27 cellular contexts compared by ENCODE assay signal in the genomic region with DNA sequence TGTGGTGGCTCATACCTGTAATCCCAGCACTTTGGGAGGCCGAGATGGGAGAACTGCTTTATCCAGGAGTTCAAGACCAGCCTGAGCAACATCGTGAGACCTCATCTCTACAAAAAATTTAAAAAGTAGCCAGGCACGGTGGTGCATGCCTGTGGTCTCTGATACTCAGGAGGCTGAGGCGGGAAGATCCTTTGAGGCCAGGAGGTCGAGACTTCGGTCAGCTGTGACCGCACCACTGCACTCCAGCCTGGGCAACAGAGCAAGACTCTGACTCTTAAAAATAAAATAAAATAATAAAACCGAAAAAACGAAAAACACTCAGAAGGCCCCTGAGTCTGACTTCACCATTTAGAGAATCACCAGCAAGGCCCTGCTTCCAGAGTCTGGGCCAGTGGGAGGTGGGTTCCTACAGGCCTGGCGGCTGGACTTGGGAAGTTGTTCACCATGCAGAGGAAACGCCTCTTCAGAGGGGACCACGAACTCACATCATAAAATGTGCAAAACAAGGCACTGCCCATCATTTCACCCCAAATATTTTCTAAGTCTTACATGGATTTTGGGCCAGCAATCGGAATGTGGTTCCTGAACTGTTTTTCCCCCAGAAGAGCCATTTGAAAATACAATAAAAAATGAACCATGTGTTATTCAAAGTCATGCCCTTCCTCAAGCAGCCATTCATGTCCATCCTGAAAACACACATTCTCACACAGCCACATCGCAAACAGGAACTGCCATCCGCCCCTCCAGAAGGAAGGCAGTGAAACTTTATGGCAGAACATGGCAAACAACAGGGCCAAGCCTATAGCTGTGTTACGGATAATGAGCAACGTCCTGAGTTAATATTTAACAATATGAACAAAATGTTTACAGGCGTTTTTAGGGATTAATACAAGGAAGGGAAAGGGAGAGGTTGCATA. TPM values are rescaled to one million over a fixed set of nuclear protein-coding genes. Genes with fewer than 3 reads are reported as not detected.
DNase-seq lines count a peak whose midpoint lies in the region; ATAC-seq and TF ChIP-seq lines count a peak whose summit lies in the region.
"Had no signal": no experiment of that assay in that cellular context is flagged by ENCODE, and none has a peak within 500 bp of the region (broad histone marks: within the 10 kb centered on the region; RNA-seq: fewer than 3 reads in every experiment).

No MANE protein-coding gene starts in this region.

- H3K9me3 ChIP-seq in HEK293 (ENCODE audit: control insufficient read depth, insufficient read depth, low read depth, low read length) (no peaks in the 10 kb centered on the region), right lobe of liver (no peaks in the 10 kb centered on the region)
- H3K9me3 ChIP-seq: esophagus muscularis mucosa, HAP-1, lower lobe of right lung, right atrium auricular region, SJSA1 had no signal

- H3K36me3 Mint-ChIP-seq in brain = peaks cover 18% of the 10 kb centered on the region

- CTCF ChIA-PET in HEK293 (lab: Yijun Ruan, JAX) = interaction anchor here (0.6 to 1.8 kb wide), 2 partner anchors 12 to 62 kb away, joined by 3 to 6 read pairs; no protein-coding TSS in a partner anchor

- H3K36me3 ChIP-seq in HEK293 (ENCODE audit: control insufficient read depth in 2 of 2, insufficient read depth in 1 of 2, low read length in 2 of 2) (no peaks in the 10 kb centered on the region), right lobe of liver (no peaks in the 10 kb centered on the region)
- H3K36me3 ChIP-seq: esophagus muscularis mucosa, HAP-1, lower lobe of right lung, right atrium auricular region, SJSA1 had no signal

- H3K4me3 ChIP-seq in HEK293 (ENCODE audit: low read depth, low read length) = no peak overlapping the region
- H3K4me3 ChIP-seq in right lobe of liver = no peak overlapping the region
- H3K4me3 ChIP-seq: esophagus muscularis mucosa, HAP-1, lower lobe of right lung, right atrium auricular region, SJSA1 had no signal

- H3K9me3 Mint-ChIP-seq in brain = no peaks in the 10 kb centered on the region
- H3K9me3 Mint-ChIP-seq: activated T-cell treated with anti-CD3 and anti-CD28 coated beads, Interleukin-2, amount 50 U/mL, for 72 hours; CD4-positive, CD25-positive, alpha-beta regulatory T cell; central memory CD8-positive, alpha-beta T cell had no signal

- H3K4me3 Mint-ChIP-seq in brain = no peak overlapping the region
- H3K4me3 Mint-ChIP-seq: activated T-cell treated with anti-CD3 and anti-CD28 coated beads, Interleukin-2, amount 50 U/mL, for 72 hours; CD4-positive, CD25-positive, alpha-beta regulatory T cell; central memory CD8-positive, alpha-beta T cell had no signal

- WGBS in right lobe of liver (ENCODE audit: insufficient coverage, low coverage, low lambda C conversion rate, missing lambda C conversion rate) = 74% methylated on average over 14 of the region's 18 CpGs

- H3K27ac ChIP-seq in HEK293 (ENCODE audit: extremely low read depth, low read depth, low read length) = no peak overlapping the region
- H3K27ac ChIP-seq in right lobe of liver = peak overlapping the region; percentile 59 to 92 (median 61)
- H3K27ac ChIP-seq in substantia nigra (ENCODE audit: low read depth, low read length, poor library complexity, severe bottlenecking) = peak overlapping the region; percentile 80
- H3K27ac ChIP-seq: esophagus muscularis mucosa, lower lobe of right lung, right atrium auricular region, SJSA1 had no signal

- H3K4me1 ChIP-seq in HEK293 (ENCODE audit: control insufficient read depth, insufficient read depth, low read length) = peaks cover 12% of the 10 kb centered on the region
- H3K4me1 ChIP-seq in right lobe of liver = peaks cover 0 to 91% (median 43%) of the 10 kb centered on the region in 4 donors
- H3K4me1 ChIP-seq: HAP-1, right atrium auricular region, SJSA1 had no signal

- TF ChIP-seq POLR2A in right lobe of liver (IDR thresholded peaks at IDR 0.05) = no peak

- H3K27ac Mint-ChIP-seq in brain = peak overlapping the region; percentile 56 to 89 (median 87)
- H3K27ac Mint-ChIP-seq: activated T-cell treated with anti-CD3 and anti-CD28 coated beads, Interleukin-2, amount 50 U/mL, for 72 hours; CD4-positive, CD25-positive, alpha-beta regulatory T cell had no signal

- peaks cover 4% of the 10 kb centered on the region for H3K27me3 Mint-ChIP-seq in brain

- POLR2A ChIA-PET in HEK293 (lab: Yijun Ruan, JAX) = no interaction called here

- peaks cover 60% of the 10 kb centered on the region for H3K4me1 Mint-ChIP-seq in brain
- H3K4me1 Mint-ChIP-seq: central memory CD8-positive, alpha-beta T cell had no signal

- intact Hi-C loops in right lobe of liver (cut with DNase I) = loop anchor here in 1 of 2 donors (5.0 kb wide), 1 partner anchor 37 kb away; no protein-coding TSS in a partner anchor

- ATAC-seq in right lobe of liver = peak in 1 of 4 donors; percentile 4
- ATAC-seq in HG02981 (IDR thresholded peaks at IDR 0.05; ENCODE audit: unreplicated experiment) = no peak
- no peak for ATAC-seq in HG02759 (IDR thresholded peaks at IDR 0.05; ENCODE audit: unreplicated experiment)
- ATAC-seq: activated T-cell treated with anti-CD3 and anti-CD28 coated beads, Interleukin-2, amount 50 U/mL, for 72 hours; lower lobe of right lung had no signal

- no peaks in the 10 kb centered on the region for H3K27me3 ChIP-seq in right lobe of liver
- H3K27me3 ChIP-seq: esophagus muscularis mucosa, right atrium auricular region, SJSA1 had no signal

- DNase-seq in right lobe of liver (no peak), substantia nigra (lab: John Stamatoyannopoulos, UW) (no peak), DMS79 (lab: John Stamatoyannopoulos, UW) (no peak)
- DNase-seq in activated effector memory CD4-positive, alpha-beta T cell treated with Interleukin-2 at 50 U/mL for 16 hours = no peak
- DNase-seq: activated CD4-positive, alpha-beta T cell treated with anti-CD3 and anti-CD28 coated beads for 4 hours; activated naive CD4-positive, alpha-beta T cell treated with anti-CD3 and anti-CD28 coated beads, Interleukin-2, amount 50 U/mL, for 16 hours; activated T-cell treated with anti-CD3 and anti-CD28 coated beads, Interleukin-2, amount 50 U/mL, for 72 hours; aorta; CD4-positive, CD25-positive, alpha-beta regulatory T cell; effector memory CD4-positive, alpha-beta T cell; GF-D8; KG1; lower lobe of right lung; NCI-H1694; NCI-H774; occipital lobe; stimulated activated CD8-positive, alpha-beta memory T cell treated with anti-CD3 and anti-CD28 coated beads, Interleukin-4, amount 100 ng/mL, for 48 hours; T-helper 1 cell had no signal

- TF ChIP-seq CTCF in HEK293 (tag by site-specific recombination; IDR thresholded peaks at IDR 0.05) = no peak
- no peak for TF ChIP-seq CTCF in brain (conservative IDR thresholded peaks at IDR 0.05)
- TF ChIP-seq CTCF in right lobe of liver (IDR thresholded peaks at IDR 0.05) = no peak

TF ChIP-seq in HEK293, 187 proteins besides CTCF, POLR2A, EP300 and RAD21:
- TF ChIP-seq ZNF600 (tag by site-specific recombination; IDR thresholded peaks at IDR 0.05) (peak; percentile 70), ZNF549 (tag by site-specific recombination; IDR thresholded peaks at IDR 0.05) (no peak)

RNA-seq across cellular contexts. Expression of gene SLC22A23, which starts 57.8 kb away (rescaled TPM):
- 25.9 TPM for polyA plus RNA-seq in brain (ENCODE audit: insufficient read depth, low read depth, low replicate concordance)
- 10 to 100 TPM; 11.7 to 27.6 (median 16.3) TPM for total RNA-seq in right lobe of liver
